11 cellular contexts compared by ENCODE assay signal in genomic region chr1:230191079-230191478, GRCh38.
DNase-seq lines count a peak whose midpoint lies in the region; ATAC-seq and TF ChIP-seq lines count a peak whose summit lies in the region.
"Had no signal": no experiment of that assay in that cellular context is flagged by ENCODE, and none has a peak within 500 bp of the region (broad histone marks: within the 10 kb centered on the region; RNA-seq: fewer than 3 reads in every experiment).

No MANE protein-coding gene starts in this region.

- no peak for ATAC-seq in activated CD4-positive, CD25-positive, alpha-beta regulatory T cell treated with anti-CD3 and anti-CD28 coated beads, Interleukin-2, amount 50 U/mL, for 24 hours
- ATAC-seq in stimulated activated effector memory CD8-positive, alpha-beta T cell treated with anti-CD3 and anti-CD28 coated beads, Interleukin-12 subunit alpha, Interleukin-12 subunit beta, amount 100 ng/mL, for 72 hours, result no peak

- H3K4me1 ChIP-seq in suprapubic skin, result peaks cover 21% of the 10 kb centered on the region

- no peak overlapping the region for H3K4me3 ChIP-seq in brain microvascular endothelial cell (ENCODE audit: low read depth, low read length)
- H3K4me3 ChIP-seq in suprapubic skin, result no peak overlapping the region

- H3K36me3 Mint-ChIP-seq in stimulated activated effector memory CD8-positive, alpha-beta T cell treated with anti-CD3 and anti-CD28 coated beads, Interleukin-12 subunit alpha, Interleukin-12 subunit beta, amount 100 ng/mL, for 72 hours, result peaks cover 2% of the 10 kb centered on the region

- H3K4me3 Mint-ChIP-seq in stimulated activated effector memory CD8-positive, alpha-beta T cell treated with anti-CD3 and anti-CD28 coated beads, Interleukin-12 subunit alpha, Interleukin-12 subunit beta, amount 100 ng/mL, for 72 hours, result no peak overlapping the region

- H3K36me3 ChIP-seq in KOPT-K1 (ENCODE audit: insufficient read depth, low read length) (peaks cover 69% of the 10 kb centered on the region), brain microvascular endothelial cell (replicated peaks) (no peaks in the 10 kb centered on the region), suprapubic skin (no peaks in the 10 kb centered on the region)

- no peaks in the 10 kb centered on the region for H3K9me3 ChIP-seq in KOPT-K1 (ENCODE audit: insufficient read depth, low read length, poor library complexity, severe bottlenecking)
- no peaks in the 10 kb centered on the region for H3K9me3 ChIP-seq in suprapubic skin

- peaks cover 37% of the 10 kb centered on the region for H3K4me1 Mint-ChIP-seq in stimulated activated effector memory CD8-positive, alpha-beta T cell treated with anti-CD3 and anti-CD28 coated beads, Interleukin-12 subunit alpha, Interleukin-12 subunit beta, amount 100 ng/mL, for 72 hours

- H3K9me3 Mint-ChIP-seq in stimulated activated effector memory CD8-positive, alpha-beta T cell treated with anti-CD3 and anti-CD28 coated beads, Interleukin-12 subunit alpha, Interleukin-12 subunit beta, amount 100 ng/mL, for 72 hours, result no peaks in the 10 kb centered on the region

- peak; percentile 83 for DNase-seq in brain microvascular endothelial cell
- DNase-seq in inferior parietal cortex (ENCODE audit: extremely low spot score), result peak; percentile 72
- DNase-seq in suprapubic skin (ENCODE audit: low spot score in 2 of 2), result no peak
- DNase-seq in H4 (ENCODE audit: low spot score), result no peak
- DNase-seq in dedifferentiated amniotic fluid mesenchymal stem cell (ENCODE audit: extremely low spot score), result no peak
- DNase-seq in stimulated activated effector memory CD8-positive, alpha-beta T cell treated with anti-CD3 and anti-CD28 coated beads, Interleukin-12 subunit alpha, Interleukin-12 subunit beta, amount 100 ng/mL, for 72 hours (ENCODE audit: low spot score in 2 of 2), result no peak
- DNase-seq: activated CD8-positive, alpha-beta memory T cell treated with anti-CD3 and anti-CD28 coated beads for 24 hours; NCI-H226 had no signal

- WGBS in suprapubic skin, result 73% methylated on average over 5 of the region's 5 CpGs

- H3K27ac ChIP-seq in KOPT-K1 (ENCODE audit: low read depth, low read length, poor library complexity, severe bottlenecking) (peak overlapping the region; percentile 71), brain microvascular endothelial cell (peak overlapping the region; percentile 50), suprapubic skin (peak overlapping the region; percentile 39)
- H3K27ac ChIP-seq: epithelial cell of prostate had no signal

- no peak overlapping the region for H3K27ac Mint-ChIP-seq in stimulated activated effector memory CD8-positive, alpha-beta T cell treated with anti-CD3 and anti-CD28 coated beads, Interleukin-12 subunit alpha, Interleukin-12 subunit beta, amount 100 ng/mL, for 72 hours

- TF ChIP-seq CTCF in brain microvascular endothelial cell (IDR thresholded peaks at IDR 0.05; ENCODE audit: low read depth, low read length, missing control alignments), result no peak
- no peak for TF ChIP-seq CTCF in suprapubic skin (IDR thresholded peaks at IDR 0.05)

- TF ChIP-seq POLR2A in suprapubic skin (IDR thresholded peaks at IDR 0.05), result no peak

- in situ Hi-C loops in brain microvascular endothelial cell (cut with HindIII; ENCODE audit: low pct_ligation_motif_present, low sequenced_read_pairs), result no loop called here

- no peak for TF ChIP-seq EP300 in suprapubic skin (IDR thresholded peaks at IDR 0.05)

- H3K27me3 ChIP-seq in brain microvascular endothelial cell (replicated peaks) (no peaks in the 10 kb centered on the region), suprapubic skin (no peaks in the 10 kb centered on the region)

Comparison
In these comparisons a context has a peak if more than half of its experiments do, and no peak if none do; other contexts are left out.
1. DNase-seq: peak in brain microvascular endothelial cell (single experiment) and inferior parietal cortex (single experiment); none in suprapubic skin (0 of 2), H4 (single experiment), dedifferentiated amniotic fluid mesenchymal stem cell (single experiment) and stimulated activated effector memory CD8-positive, alpha-beta T cell treated with anti-CD3 and anti-CD28 coated beads, Interleukin-12 subunit alpha, Interleukin-12 subunit beta, amount 100 ng/mL, for 72 hours (0 of 2).
2. Peak in every context shown above with its lines, with median percentiles within 50 percentile points of each other: H3K27ac ChIP-seq.